23 cellular contexts compared by ENCODE assay signal in the genomic region with DNA sequence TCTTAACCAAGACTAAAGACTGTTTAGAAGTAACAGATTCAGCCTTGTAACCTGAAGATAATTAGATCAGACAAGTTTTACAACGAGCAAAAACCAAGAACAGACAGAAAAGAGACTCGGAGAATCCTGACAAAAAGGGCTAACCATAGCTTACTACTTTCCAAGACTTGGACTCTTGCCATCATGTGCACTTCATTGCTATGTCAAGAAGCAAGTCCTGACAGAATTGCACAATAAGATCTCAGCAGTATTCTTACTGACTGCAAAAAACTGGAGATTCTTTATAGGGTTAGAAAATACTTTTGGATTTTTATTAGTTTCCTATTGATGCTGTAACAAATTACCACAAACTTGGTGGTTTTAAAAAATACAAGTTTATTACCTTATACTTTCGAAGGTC.
DNase-seq lines count a peak whose midpoint lies in the region; ATAC-seq, FAIRE-seq and TF ChIP-seq lines count a peak whose summit lies in the region.
"Had no signal": no experiment of that assay in that cellular context is flagged by ENCODE, and none has a peak within 500 bp of the region (broad histone marks: within the 10 kb centered on the region; RNA-seq: fewer than 3 reads in every experiment).

No MANE protein-coding gene starts in this region.

- no peak overlapping the region for H3K9ac ChIP-seq in adipocyte (ENCODE audit: low read length)
- H3K9ac ChIP-seq: neural progenitor cell had no signal

- no peak overlapping the region for H3K4me3 ChIP-seq in adipocyte (ENCODE audit: low read length)
- H3K4me3 ChIP-seq in fibroblast of pulmonary artery (replicated peaks; ENCODE audit: low read depth, low read length), result no peak overlapping the region
- no peak overlapping the region for H3K4me3 ChIP-seq in skeletal muscle cell (ENCODE audit: low read depth, low read length)
- H3K4me3 ChIP-seq in upper lobe of left lung, result no peak overlapping the region
- H3K4me3 ChIP-seq: ascending aorta, neural progenitor cell, skin epidermis, testis had no signal

- no peak overlapping the region for H3K27ac ChIP-seq in upper lobe of left lung
- H3K27ac ChIP-seq: ascending aorta, HL-60, neural progenitor cell, skin epidermis, testis had no signal

- DNase-seq in M059J (ENCODE audit: low read depth), result peak; percentile 14
- peak; percentile 94 for DNase-seq in adipocyte (ENCODE audit: low read depth)
- peak; percentile 20 for DNase-seq in fibroblast of pulmonary artery (ENCODE audit: low read depth)
- DNase-seq in skeletal muscle cell (ENCODE audit: low read depth), result peak; percentile 17
- DNase-seq in HTR-8/SVneo (ENCODE audit: insufficient read length, low spot score), result no peak
- no peak for DNase-seq in SKM-1 treated with dmso at 0.1 percent for 144 hours (lab: John Stamatoyannopoulos, UW; ENCODE audit: unreplicated experiment)
- no peak for DNase-seq in upper lobe of left lung
- DNase-seq: activated naive CD4-positive, alpha-beta T cell treated with anti-CD3 and anti-CD28 coated beads for 36 hours; activated T-cell treated with anti-CD3 and anti-CD28 coated beads, Interleukin-2, amount 50 U/mL, for 1 hour; CD4-positive, CD25-positive, alpha-beta regulatory T cell; H7; MM.1S; NCI-H1436; NCI-H524 treated with DMSO at 0.1 percent for 48 hours; SW 1271; testis had no signal

- no peak for FAIRE-seq in HTR-8/SVneo (lab: Jason Lieb, UNC)
- FAIRE-seq: colon had no signal

- WGBS in upper lobe of left lung, 2 donors, result 50 to 56% methylated on average over 3 of the region's 3 CpGs

- H3K4me1 ChIP-seq in adipocyte (ENCODE audit: control insufficient read depth, insufficient read depth, low read length) (no peaks in the 10 kb centered on the region), upper lobe of left lung (peaks cover 0 to 3% (median 0%) of the 10 kb centered on the region in 4 donors)
- H3K4me1 ChIP-seq: ascending aorta, neural progenitor cell, testis had no signal

- H3K36me3 ChIP-seq in adipocyte (ENCODE audit: control insufficient read depth, insufficient read depth, low read length, severe bottlenecking), result no peaks in the 10 kb centered on the region
- no peaks in the 10 kb centered on the region for H3K36me3 ChIP-seq in upper lobe of left lung
- H3K36me3 ChIP-seq: ascending aorta, neural progenitor cell had no signal

- no peak for TF ChIP-seq EP300 in upper lobe of left lung (IDR thresholded peaks at IDR 0.05)

- no peak for TF ChIP-seq POLR2A in upper lobe of left lung (IDR thresholded peaks at IDR 0.05)

- H3K9me3 ChIP-seq in adipocyte (ENCODE audit: control insufficient read depth, low read length), result peaks cover under 1% of the 10 kb centered on the region
- no peaks in the 10 kb centered on the region for H3K9me3 ChIP-seq in upper lobe of left lung
- H3K9me3 ChIP-seq: ascending aorta, testis had no signal

- ATAC-seq in upper lobe of left lung (ENCODE audit: low FRiP score in 2 of 2), result no peak
- ATAC-seq: activated CD4-positive, CD25-positive, alpha-beta regulatory T cell treated with anti-CD3 and anti-CD28 coated beads, Interleukin-2, amount 50 U/mL, for 24 hours; stimulated activated memory B cell treated with anti-CD40 and anti-IgM and Interleukin-4, amounts not matched to agents 10 μg/mL and 1 μg/mL and 100 μg/mL, for 72 hours had no signal

- H3K27me3 ChIP-seq in adipocyte (replicated peaks; ENCODE audit: control insufficient read depth, insufficient read depth, low read length), result no peaks in the 10 kb centered on the region
- no peaks in the 10 kb centered on the region for H3K27me3 ChIP-seq in upper lobe of left lung
- H3K27me3 ChIP-seq: ascending aorta, neural progenitor cell, testis had no signal

- TF ChIP-seq CTCF in fibroblast of pulmonary artery (IDR thresholded peaks at IDR 0.05; ENCODE audit: low read length, missing control alignments) (no peak), upper lobe of left lung (IDR thresholded peaks at IDR 0.05) (no peak)

Comparison
In these comparisons a context has a peak if more than half of its experiments do, and no peak if none do; other contexts are left out.
1. DNase-seq: peak in M059J (single experiment), adipocyte (single experiment), fibroblast of pulmonary artery (single experiment) and skeletal muscle cell (single experiment); none in HTR-8/SVneo (single experiment), SKM-1 treated with dmso at 0.1 percent for 144 hours (single experiment) and upper lobe of left lung (0 of 2).